Comparison of ENCODE assay signal across 11 cellular contexts in genomic region chr6:73364121-73364520, GRCh38. TPM values are rescaled to one million over a fixed set of nuclear protein-coding genes. Genes with fewer than 3 reads are reported as not detected.
"Had no signal": no experiment of that assay in that cellular context is flagged by ENCODE, and none has a peak within 500 bp of the region (broad histone marks: within the 10 kb centered on the region; RNA-seq: fewer than 3 reads in every experiment).

No MANE protein-coding gene starts in this region.

- H3K4me3 Mint-ChIP-seq: IgD-negative memory B cell had no signal

- H3K36me3 Mint-ChIP-seq: IgD-negative memory B cell had no signal

- H3K9me3 Mint-ChIP-seq: IgD-negative memory B cell had no signal

- DNase-seq: IMR-90, KBM-7, KG1 had no signal

- H3K4me3 ChIP-seq: K562 had no signal

- H3K27ac Mint-ChIP-seq: IgD-negative memory B cell had no signal

- H3K4me2 ChIP-seq: KMS-11 had no signal

- H3K4me1 Mint-ChIP-seq: IgD-negative memory B cell had no signal

- H3K27ac ChIP-seq: HL-60, KMS-11 had no signal

- FAIRE-seq: HepG2, HTR-8/SVneo, K562 had no signal

- H3K9ac ChIP-seq: KMS-11 had no signal

- ATAC-seq: HepG2, K562 had no signal

RNA-seq across cellular contexts. Expression of gene KHDC3L, which starts 1.7 kb away (rescaled TPM):
- total RNA-seq: HepG2, HT-29, HT1080, IMR-90, K562 had no signal
- polyA plus RNA-seq: HepG2, IgD-negative memory B cell, IMR-90, K562 had no signal

RNA-seq across cellular contexts. Expression of gene OOEP, which starts 5.6 kb away (rescaled TPM):
- total RNA-seq: HepG2, HT-29, HT1080, IMR-90, K562 had no signal
- polyA plus RNA-seq: HepG2, IMR-90, K562 had no signal

RNA-seq across cellular contexts. Expression of gene DPPA5, which starts 10.0 kb away (rescaled TPM):
- total RNA-seq: HepG2, HT-29, HT1080, IMR-90, K562 had no signal
- polyA plus RNA-seq: HepG2, IgD-negative memory B cell, IMR-90, K562 had no signal

RNA-seq across cellular contexts. Expression of gene DDX43, which starts 30.5 kb away (rescaled TPM):
- total RNA-seq: HepG2, HT-29, HT1080, IMR-90 had no signal
- polyA plus RNA-seq: HepG2 had no signal
